In genomic region chr2:112542974-112543760, GRCh38 we compare ENCODE assay signal across 1 cellular context.
TF ChIP-seq lines count a peak whose summit lies in the region.

No MANE protein-coding gene starts in this region.

TF ChIP-seq in HepG2, 621 proteins besides CTCF, POLR2A, EP300 and RAD21 (continued from another document and continues in another):
- TF ChIP-seq FOXO4 (CRISPR knock-in tag; conservative IDR thresholded peaks at IDR 0.05): no peak
- TF ChIP-seq ZFX (CRISPR knock-in tag; IDR thresholded peaks at IDR 0.05; ENCODE audit: low read depth): no peak
- TF ChIP-seq HDAC2 (CRISPR knock-in tag; IDR thresholded peaks at IDR 0.05): 0 out of 2 replicates have a peak, but pooled peaks have one; percentile 17
- TF ChIP-seq ZNF20 (CRISPR knock-in tag; IDR thresholded peaks at IDR 0.05): no peak
- 0 out of 2 replicates have a peak, but pooled peaks have one; percentile 30 for TF ChIP-seq ZNF263 (CRISPR knock-in tag; IDR thresholded peaks at IDR 0.05)
- no peak for TF ChIP-seq ZNF142 (CRISPR knock-in tag; IDR thresholded peaks at IDR 0.05)
- TF ChIP-seq MZF1 (CRISPR knock-in tag; IDR thresholded peaks at IDR 0.05; ENCODE audit: borderline replicate concordance): no peak
- no peak for TF ChIP-seq ZNF552 (CRISPR knock-in tag; IDR thresholded peaks at IDR 0.05; ENCODE audit: borderline replicate concordance)
- TF ChIP-seq ZNF580 (CRISPR knock-in tag; IDR thresholded peaks at IDR 0.05; ENCODE audit: borderline replicate concordance, low read depth): no peak
- TF ChIP-seq MTERF4 (CRISPR knock-in tag; IDR thresholded peaks at IDR 0.05): no peak
- no peak for TF ChIP-seq POLR2G (IDR thresholded peaks at IDR 0.05; ENCODE audit: low read depth, low read length)
- TF ChIP-seq ONECUT2 (CRISPR knock-in tag; IDR thresholded peaks at IDR 0.05): no peak
- no peak for TF ChIP-seq PHF5A (CRISPR knock-in tag; IDR thresholded peaks at IDR 0.05; ENCODE audit: low read depth, unreplicated experiment)
- TF ChIP-seq TFDP2 (CRISPR knock-in tag; IDR thresholded peaks at IDR 0.05): 0 out of 2 replicates have a peak, but pooled peaks have one; percentile 12
- peak in 1 of 2 experiments; percentile 5; a peak in 1 of 4 replicates for TF ChIP-seq ATF4 (CRISPR knock-in tag; IDR thresholded peaks at IDR 0.05)
- TF ChIP-seq RFXANK (CRISPR knock-in tag; IDR thresholded peaks at IDR 0.05): no peak
- TF ChIP-seq LBX2 (CRISPR knock-in tag; IDR thresholded peaks at IDR 0.05; ENCODE audit: borderline replicate concordance): no peak
- no peak for TF ChIP-seq RERE (CRISPR knock-in tag; IDR thresholded peaks at IDR 0.05; ENCODE audit: low read depth)
- TF ChIP-seq KMT2B (CRISPR knock-in tag; IDR thresholded peaks at IDR 0.05): peak; percentile 30; the same call in 1 of the 2 replicates
- 0 out of 2 replicates have a peak, but pooled peaks have one; percentile 9 for TF ChIP-seq ZNF224 (CRISPR knock-in tag; IDR thresholded peaks at IDR 0.05)
- 0 out of 2 replicates have a peak, but pooled peaks have one; percentile 51 for TF ChIP-seq NPAS2 (CRISPR knock-in tag; IDR thresholded peaks at IDR 0.05; ENCODE audit: borderline replicate concordance)
- TF ChIP-seq MIER3 (CRISPR knock-in tag; IDR thresholded peaks at IDR 0.05; ENCODE audit: borderline replicate concordance): 0 out of 2 replicates have a peak, but pooled peaks have one; percentile 13
- no peak for TF ChIP-seq TERF1 (CRISPR knock-in tag; IDR thresholded peaks at IDR 0.05)
- TF ChIP-seq GZF1 (CRISPR knock-in tag; IDR thresholded peaks at IDR 0.05): 0 out of 2 replicates have a peak, but pooled peaks have one; percentile 5
- TF ChIP-seq HIC2 (CRISPR knock-in tag; IDR thresholded peaks at IDR 0.05; ENCODE audit: low read depth): no peak
- peak; percentile 46; the same call in 1 of the 2 replicates for TF ChIP-seq IRF2 (CRISPR knock-in tag; IDR thresholded peaks at IDR 0.05)
- TF ChIP-seq TEAD3 (CRISPR knock-in tag; optimal IDR thresholded peaks at IDR 0.05; ENCODE audit: borderline replicate concordance): peak; percentile 18
- no peak for TF ChIP-seq IRX3 (CRISPR knock-in tag; IDR thresholded peaks at IDR 0.05; ENCODE audit: borderline replicate concordance, low read depth)
- no peak for TF ChIP-seq FOXJ3 (CRISPR knock-in tag; IDR thresholded peaks at IDR 0.05; ENCODE audit: borderline replicate concordance)
- no peak for TF ChIP-seq ZNF451 (CRISPR knock-in tag; IDR thresholded peaks at IDR 0.05)
- no peak for TF ChIP-seq SIN3B (IDR thresholded peaks at IDR 0.05; ENCODE audit: low read length)
- no peak for TF ChIP-seq TCF7 (IDR thresholded peaks at IDR 0.05; ENCODE audit: low read depth)
- no peak for TF ChIP-seq SALL1 (CRISPR knock-in tag; IDR thresholded peaks at IDR 0.05)
- no peak for TF ChIP-seq E2F1 (CRISPR knock-in tag; IDR thresholded peaks at IDR 0.05)
- no peak for TF ChIP-seq MATR3 (CRISPR knock-in tag; IDR thresholded peaks at IDR 0.05)
- TF ChIP-seq MAFG (CRISPR knock-in tag; IDR thresholded peaks at IDR 0.05): no peak
- no peak for TF ChIP-seq CHD4 (IDR thresholded peaks at IDR 0.05; ENCODE audit: borderline replicate concordance, low read length)
- TF ChIP-seq ZNF430 (CRISPR knock-in tag; IDR thresholded peaks at IDR 0.05): 0 out of 2 replicates have a peak, but pooled peaks have one; percentile 6
